ENCODE assay signal across 24 cellular contexts in the genomic region with DNA sequence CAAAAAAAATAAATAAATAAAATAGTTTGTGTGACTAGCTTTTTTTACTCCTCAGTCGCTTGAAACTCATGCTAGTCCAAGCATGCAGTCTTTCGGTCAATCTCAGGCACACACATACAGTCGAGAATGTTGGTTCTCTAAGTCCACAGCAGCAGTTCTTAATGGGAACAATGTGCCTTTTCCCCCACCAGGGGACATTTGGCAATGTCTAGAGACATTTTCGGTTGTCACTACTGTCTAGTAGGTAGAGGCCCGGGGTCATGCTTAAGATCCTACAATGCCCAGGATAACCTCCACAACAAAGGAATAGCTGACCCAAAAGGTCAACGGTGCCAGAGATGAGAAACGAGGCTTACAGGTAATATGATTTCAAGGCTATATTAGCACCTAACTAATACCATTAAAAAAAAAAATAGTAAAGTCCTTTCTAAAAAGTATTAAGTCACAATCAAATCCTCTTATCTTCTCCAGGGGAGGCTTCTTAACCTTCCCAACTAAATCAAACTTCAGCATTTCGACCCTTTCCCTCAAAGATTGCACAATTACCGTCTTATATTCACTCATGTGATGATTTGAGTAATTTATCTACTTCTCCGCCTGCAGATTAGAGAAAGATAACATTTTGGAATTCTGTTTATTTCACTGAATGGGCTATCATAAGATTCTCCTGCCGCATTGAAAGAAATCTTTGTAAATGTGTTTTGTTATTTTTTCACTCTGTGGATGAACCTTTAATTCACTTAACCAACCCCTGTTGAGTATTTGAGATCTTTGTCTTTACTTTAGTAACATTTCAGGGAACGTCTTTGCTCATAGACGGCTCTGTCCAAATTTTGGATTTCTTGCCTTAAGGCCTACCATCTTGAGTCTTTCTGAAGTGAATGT. TPM values are rescaled to one million over a fixed set of nuclear protein-coding genes. Genes with fewer than 3 reads are reported as not detected.
DNase-seq lines count a peak whose midpoint lies in the region; ATAC-seq, FAIRE-seq and TF ChIP-seq lines count a peak whose summit lies in the region.
"Had no signal": no experiment of that assay in that cellular context is flagged by ENCODE, and none has a peak within 500 bp of the region (broad histone marks: within the 10 kb centered on the region; RNA-seq: fewer than 3 reads in every experiment).

No MANE protein-coding gene starts in this region.

- H3K4me1 ChIP-seq in HCT116 (ENCODE audit: control insufficient read depth in 1 of 2, insufficient read depth in 2 of 2, low read length in 2 of 2) (no peaks in the 10 kb centered on the region), H1 (replicated peaks in 1 of 4; ENCODE audit: control insufficient read depth in 3 of 4, insufficient read depth in 4 of 4, low read length in 3 of 4) (peaks cover 4 to 6% (median 5%) of the 10 kb centered on the region in 4 experiments; a peak in 6 of 7 replicates)
- H3K4me1 ChIP-seq in naive thymus-derived CD4-positive, alpha-beta T cell (ENCODE audit: control insufficient read depth in 2 of 2, insufficient read depth in 2 of 2, low read length in 2 of 2): no peaks in the 10 kb centered on the region
- H3K4me1 ChIP-seq: foreskin keratinocyte, upper lobe of left lung had no signal

- H3K4me3 ChIP-seq in HCT116 (replicated peaks in 1 of 2; ENCODE audit: low read depth in 1 of 2, low read length in 2 of 2) (no peak overlapping the region), H1 (ENCODE audit: extremely low read depth in 1 of 4, insufficient read depth in 2 of 4, low read depth in 3 of 4, low read length in 4 of 4) (no peak overlapping the region), coronary artery (no peak overlapping the region)
- H3K4me3 ChIP-seq in naive thymus-derived CD4-positive, alpha-beta T cell (ENCODE audit: low read length): no peak overlapping the region
- H3K4me3 ChIP-seq: skin epidermis, upper lobe of left lung had no signal

- H2BK120ac ChIP-seq in H1 (replicated peaks; ENCODE audit: low read depth, low read length): peak overlapping the region; percentile 24

- H3K79me1 ChIP-seq in H1 (ENCODE audit: low read depth, low read length): no peaks in the 10 kb centered on the region

- H4K8ac ChIP-seq in H1 (ENCODE audit: extremely low read depth, insufficient read depth, low read length): no peak overlapping the region

- no peaks in the 10 kb centered on the region for H3K4me1 Mint-ChIP-seq in osteocyte (ENCODE audit: unreplicated experiment)
- H3K4me1 Mint-ChIP-seq in naive thymus-derived CD4-positive, alpha-beta T cell: peaks cover 0 to 1% (median 0%) of the 10 kb centered on the region in 7 donors
- H3K4me1 Mint-ChIP-seq: activated naive CD8-positive, alpha-beta T cell treated with anti-CD3 and anti-CD28 coated beads, Interleukin-2, amount 50 U/mL, for 24 hours; nephron; stimulated activated naive CD8-positive, alpha-beta T cell treated with anti-CD3 and anti-CD28 coated beads, Interleukin-15, amount 100 ng/mL, for 72 hours had no signal

- no peak overlapping the region for H3K18ac ChIP-seq in H1 (ENCODE audit: extremely low read depth, low read length)

- no peak for TF ChIP-seq RAD21 in HCT116 (IDR thresholded peaks at IDR 0.05; ENCODE audit: low read depth)
- peak in 1 of 2 experiments; percentile 27; a peak in 2 of 4 replicates for TF ChIP-seq RAD21 in H1 (IDR thresholded peaks at IDR 0.05 in 1 of 2, conservative IDR thresholded peaks at IDR 0.05 in 1 of 2; ENCODE audit: low read depth in 2 of 2, low read length in 2 of 2)

- H3K14ac ChIP-seq in H1 (ENCODE audit: insufficient read length): no peak overlapping the region

- TF ChIP-seq CTCF in HCT116 (IDR thresholded peaks at IDR 0.05 in 2 of 3, conservative IDR thresholded peaks at IDR 0.05 in 1 of 3; ENCODE audit: borderline replicate concordance in 1 of 3, insufficient read depth in 1 of 3, low read depth in 2 of 3, low read length in 2 of 3) (peak in 2 of 3 experiments; percentile 23 to 33; a peak in 2 of 6 replicates), H1 (IDR thresholded peaks at IDR 0.05; ENCODE audit: control extremely low read depth in 1 of 3, insufficient read depth in 1 of 3, low read depth in 1 of 3, low read length in 3 of 3) (peak in 2 of 3 experiments; percentile 14 to 39; a peak in 2 of 4 replicates), osteocyte (IDR thresholded peaks at IDR 0.05) (peak; percentile 7), coronary artery (IDR thresholded peaks at IDR 0.05) (no peak)

- POLR2A ChIA-PET in HCT116 (lab: Charles Lee): no interaction called here
- POLR2A ChIA-PET in H1 (lab: Charles Lee; ENCODE audit: partially characterized antibody): interaction anchor here (0.8 to 2.4 kb wide), 5 partner anchors 8 to 167 kb away, joined by 3 to 11 read pairs (median 3); a partner anchor contains a TSS
- POLR2A ChIA-PET in naive thymus-derived CD4-positive, alpha-beta T cell (lab: Charles Lee): no interaction called here

- H3K27me3 ChIP-seq in HCT116 (ENCODE audit: insufficient read depth, low read length) (no peaks in the 10 kb centered on the region), H1 (replicated peaks in 1 of 4; ENCODE audit: control insufficient read depth in 3 of 4, extremely low read depth in 1 of 4, insufficient read depth in 3 of 4, low read length in 3 of 4) (no peaks in the 10 kb centered on the region)
- H3K27me3 ChIP-seq in naive thymus-derived CD4-positive, alpha-beta T cell (ENCODE audit: control insufficient read depth in 2 of 2, insufficient read depth in 2 of 2, low read length in 2 of 2): no peaks in the 10 kb centered on the region
- H3K27me3 ChIP-seq: upper lobe of left lung had no signal

- H3K36me3 ChIP-seq in HCT116 (ENCODE audit: control insufficient read depth in 1 of 2, insufficient read depth in 2 of 2, low read length in 2 of 2) (no peaks in the 10 kb centered on the region), H1 (ENCODE audit: control insufficient read depth in 2 of 4, insufficient read depth in 4 of 4, low read length in 3 of 4) (no peaks in the 10 kb centered on the region)
- H3K36me3 ChIP-seq in naive thymus-derived CD4-positive, alpha-beta T cell (ENCODE audit: control insufficient read depth in 2 of 3, insufficient read depth in 3 of 3, low read length in 3 of 3): no peaks in the 10 kb centered on the region
- H3K36me3 ChIP-seq: upper lobe of left lung had no signal

- H3K4ac ChIP-seq in H1 (replicated peaks; ENCODE audit: insufficient read length, low read depth, low read length): no peak overlapping the region

- H3K9ac ChIP-seq in HCT116 (ENCODE audit: low read length) (no peak overlapping the region), H1 (replicated peaks in 1 of 4; ENCODE audit: extremely low read depth in 1 of 4, low read depth in 3 of 4, low read length in 3 of 4) (no peak overlapping the region)

- no peaks in the 10 kb centered on the region for H3K36me3 Mint-ChIP-seq in osteocyte (ENCODE audit: unreplicated experiment)
- no peaks in the 10 kb centered on the region for H3K36me3 Mint-ChIP-seq in naive thymus-derived CD4-positive, alpha-beta T cell
- H3K36me3 Mint-ChIP-seq: brain had no signal

- H3K9me3 ChIP-seq in HCT116 (ENCODE audit: control insufficient read depth in 1 of 2, insufficient read depth in 1 of 2, low read depth in 1 of 2, low read length in 2 of 2) (no peaks in the 10 kb centered on the region), H1 (ENCODE audit: insufficient read depth in 2 of 2, low read depth in 1 of 2, low read length in 1 of 2) (no peaks in the 10 kb centered on the region)
- no peaks in the 10 kb centered on the region for H3K9me3 ChIP-seq in naive thymus-derived CD4-positive, alpha-beta T cell (ENCODE audit: control insufficient read depth in 2 of 3, low read length in 3 of 3)
- H3K9me3 ChIP-seq: upper lobe of left lung had no signal

- no peak overlapping the region for H3K4me3 Mint-ChIP-seq in osteocyte (ENCODE audit: unreplicated experiment)
- no peak overlapping the region for H3K4me3 Mint-ChIP-seq in naive thymus-derived CD4-positive, alpha-beta T cell
- H3K4me3 Mint-ChIP-seq: activated naive CD8-positive, alpha-beta T cell treated with anti-CD3 and anti-CD28 coated beads, Interleukin-2, amount 50 U/mL, for 24 hours; brain; nephron; stimulated activated naive CD8-positive, alpha-beta T cell treated with anti-CD3 and anti-CD28 coated beads, Interleukin-15, amount 100 ng/mL, for 72 hours; T-helper 1 cell treated with Interleukin-12 subunit alpha and Interleukin-12 subunit beta and Interleukin-4 antibody, amounts not matched to agents 30 μg/mL and 1 μg/mL, for 36 hours had no signal

- no peak overlapping the region for H2BK15ac ChIP-seq in H1 (ENCODE audit: low read length)

- CTCF ChIA-PET in HCT116 (lab: Charles Lee): interaction anchor here (1.0 kb wide), 1 partner anchor 13 kb away, joined by 3 read pairs; no protein-coding TSS in a partner anchor
- CTCF ChIA-PET in H1 (lab: Charles Lee; ENCODE audit: partially characterized antibody): interaction anchor here (0.9 to 2.8 kb wide), 3 partner anchors 93 to 251 kb away, joined by 3 to 7 read pairs (median 3); no protein-coding TSS in a partner anchor
- CTCF ChIA-PET in naive thymus-derived CD4-positive, alpha-beta T cell (lab: Charles Lee): no interaction called here

- no peak overlapping the region for H3K27ac ChIP-seq in HCT116 (ENCODE audit: low read depth, low read length)
- no peak overlapping the region for H3K27ac ChIP-seq in H1 (ENCODE audit: low read depth, low read length)
- H3K27ac ChIP-seq in naive thymus-derived CD4-positive, alpha-beta T cell (ENCODE audit: low read depth, low read length): no peak overlapping the region
- no peak overlapping the region for H3K27ac ChIP-seq in coronary artery
- H3K27ac ChIP-seq: foreskin keratinocyte, skin epidermis, upper lobe of left lung had no signal

- no peak overlapping the region for H3K23ac ChIP-seq in H1 (ENCODE audit: insufficient read length)

- no peak for TF ChIP-seq POLR2A in HCT116 (IDR thresholded peaks at IDR 0.05; ENCODE audit: borderline replicate concordance, extremely low read depth, insufficient read depth, insufficient read length)
- TF ChIP-seq POLR2A in H1 (IDR thresholded peaks at IDR 0.05; ENCODE audit: control extremely low read depth in 1 of 2, low read depth in 2 of 2, low read length in 2 of 2): no peak

- H4K20me1 ChIP-seq in HCT116 (ENCODE audit: insufficient read depth) (no peaks in the 10 kb centered on the region), H1 (replicated peaks in 1 of 2; ENCODE audit: control insufficient read depth in 1 of 2, insufficient read depth in 2 of 2, low read length in 2 of 2) (no peaks in the 10 kb centered on the region)

- no peak for TF ChIP-seq EP300 in H1 (IDR thresholded peaks at IDR 0.05; ENCODE audit: borderline replicate concordance in 1 of 2, low read depth in 2 of 2, low read length in 2 of 2)

- intact Hi-C loops in HCT116 (cut with micrococcal nuclease): no loop called here
- intact Hi-C loops in naive thymus-derived CD4-positive, alpha-beta T cell (cut with micrococcal nuclease): no loop called here

- no peak for DNase-seq in HCT116 (ENCODE audit: low read depth, low spot score)
- peak; percentile 65 for DNase-seq in NCI-H82 treated with DMSO at 0.1 percent for 48 hours (lab: John Stamatoyannopoulos, UW; ENCODE audit: unreplicated experiment)
- no peak for DNase-seq in H1 (ENCODE audit: low read depth in 1 of 2, low spot score in 2 of 2)
- DNase-seq in osteocyte (ENCODE audit: extremely low spot score, unreplicated experiment): no peak
- DNase-seq in SKM-1 treated with dmso at 0.1 percent for 144 hours (lab: John Stamatoyannopoulos, UW; ENCODE audit: unreplicated experiment): no peak
- no peak for DNase-seq in naive thymus-derived CD4-positive, alpha-beta T cell
- no peak for DNase-seq in G401 (ENCODE audit: low spot score)
- DNase-seq in coronary artery (ENCODE audit: low spot score): no peak
- DNase-seq: activated CD8-positive, alpha-beta memory T cell treated with anti-CD3 and anti-CD28 coated beads, Interleukin-2, amount 50 U/mL, for 48 hours; activated effector memory CD4-positive, alpha-beta T cell treated with Interleukin-2 at 50 U/mL for 16 hours; activated naive CD8-positive, alpha-beta T cell treated with anti-CD3 and anti-CD28 coated beads, Interleukin-2, amount 50 U/mL, for 24 hours; DND-41; left cardiac atrium; NCI-H1417 treated with DMSO at 0.1 percent for 48 hours; NCI-H524 treated with DMSO at 0.1 percent for 48 hours; SIG-M5; stimulated activated naive CD8-positive, alpha-beta T cell treated with anti-CD3 and anti-CD28 coated beads, Interleukin-15, amount 100 ng/mL, for 72 hours; upper lobe of left lung had no signal

- H3K4me2 ChIP-seq in HCT116 (ENCODE audit: low read length) (no peak overlapping the region), H1 (ENCODE audit: insufficient read depth in 1 of 2, low read depth in 2 of 2, low read length in 2 of 2) (no peak overlapping the region; a peak in 1 of 4 replicates)

- H4K91ac ChIP-seq in H1 (replicated peaks; ENCODE audit: insufficient read length, low read length): no peak overlapping the region

- H3K79me2 ChIP-seq in HCT116 (ENCODE audit: insufficient read depth, low read length) (no peaks in the 10 kb centered on the region), H1 (ENCODE audit: control insufficient read depth in 1 of 2, insufficient read depth in 2 of 2, low read length in 2 of 2) (no peaks in the 10 kb centered on the region)

- no peak for FAIRE-seq in H1 (lab: Jason Lieb, UNC)
- FAIRE-seq: H54 had no signal

- peak overlapping the region; percentile 90 for H2BK20ac ChIP-seq in H1 (ENCODE audit: low read length)

- no peak overlapping the region for H4K5ac ChIP-seq in H1 (ENCODE audit: insufficient read length, low read depth, low read length)

- H3K9me2 ChIP-seq in HCT116 (ENCODE audit: insufficient read depth): no peaks in the 10 kb centered on the region

- in situ Hi-C loops in G401 (cut with HindIII; ENCODE audit: low sequenced_read_pairs): no loop called here

- H3K56ac ChIP-seq in H1 (replicated peaks; ENCODE audit: insufficient read length, low read depth, low read length): no peak overlapping the region

- H2BK12ac ChIP-seq in H1 (ENCODE audit: low read depth, low read length): no peak overlapping the region; the same call in 1 of the 2 replicates

- H3K9me3 Mint-ChIP-seq in osteocyte (ENCODE audit: unreplicated experiment): no peaks in the 10 kb centered on the region
- H3K9me3 Mint-ChIP-seq in naive thymus-derived CD4-positive, alpha-beta T cell: peaks cover 0 to 5% (median 0%) of the 10 kb centered on the region in 11 donors
- H3K9me3 Mint-ChIP-seq: activated naive CD8-positive, alpha-beta T cell treated with anti-CD3 and anti-CD28 coated beads, Interleukin-2, amount 50 U/mL, for 24 hours; nephron; stimulated activated naive CD8-positive, alpha-beta T cell treated with anti-CD3 and anti-CD28 coated beads, Interleukin-15, amount 100 ng/mL, for 72 hours; T-helper 1 cell treated with Interleukin-12 subunit alpha and Interleukin-12 subunit beta and Interleukin-4 antibody, amounts not matched to agents 30 μg/mL and 1 μg/mL, for 36 hours had no signal

- RAD21 ChIA-PET in HCT116 (lab: Charles Lee; ENCODE audit: low non-redundant PET in 1 of 2, low total read pairs in 2 of 2, uncharacterized antibody in 2 of 2, unreplicated experiment in 2 of 2): no interaction called here

- H3K27ac Mint-ChIP-seq in osteocyte (ENCODE audit: unreplicated experiment): no peak overlapping the region
- no peak overlapping the region for H3K27ac Mint-ChIP-seq in naive thymus-derived CD4-positive, alpha-beta T cell
- H3K27ac Mint-ChIP-seq: activated naive CD8-positive, alpha-beta T cell treated with anti-CD3 and anti-CD28 coated beads, Interleukin-2, amount 50 U/mL, for 24 hours; brain; nephron; stimulated activated naive CD8-positive, alpha-beta T cell treated with anti-CD3 and anti-CD28 coated beads, Interleukin-15, amount 100 ng/mL, for 72 hours; T-helper 1 cell treated with Interleukin-12 subunit alpha and Interleukin-12 subunit beta and Interleukin-4 antibody, amounts not matched to agents 30 μg/mL and 1 μg/mL, for 36 hours had no signal

- no peak overlapping the region for H2BK5ac ChIP-seq in H1 (ENCODE audit: low read depth, low read length)

- H2AFZ ChIP-seq in HCT116 (ENCODE audit: low read depth, low read length, poor library complexity, severe bottlenecking) (no peak overlapping the region), H1 (ENCODE audit: low read length) (no peak overlapping the region)

- peaks cover 5% of the 10 kb centered on the region for H3K27me3 Mint-ChIP-seq in osteocyte (ENCODE audit: unreplicated experiment)
- peaks cover 5 to 23% (median 13%) of the 10 kb centered on the region in 5 donors for H3K27me3 Mint-ChIP-seq in naive thymus-derived CD4-positive, alpha-beta T cell

- H2AK5ac ChIP-seq in H1 (ENCODE audit: low read depth, low read length): no peak overlapping the region

- 87% methylated on average over 13 of the region's 13 CpGs; no CpG with 5 or more reads in 1 of the 2 experiments for WGBS in H1 (ENCODE audit: extremely low coverage in 1 of 2, insufficient coverage in 1 of 2, insufficient read length in 1 of 2, insufficient replicate concordance in 2 of 2, low coverage in 1 of 2, low lambda C conversion rate in 2 of 2, missing lambda C conversion rate in 1 of 2), 2 experiments

- no peak for ATAC-seq in HCT116
- ATAC-seq in naive thymus-derived CD4-positive, alpha-beta T cell: no peak
- ATAC-seq: activated naive CD8-positive, alpha-beta T cell treated with anti-CD3 and anti-CD28 coated beads, Interleukin-2, amount 50 U/mL, for 24 hours; foreskin keratinocyte; left cardiac atrium; stimulated activated naive CD8-positive, alpha-beta T cell treated with anti-CD3 and anti-CD28 coated beads, Interleukin-15, amount 100 ng/mL, for 72 hours had no signal

- no peaks in the 10 kb centered on the region for H3K23me2 ChIP-seq in H1 (ENCODE audit: low read depth, low read length)

- no TSS peak for BruUV-seq in HCT116 (replicated peaks; lab: Mats Ljungman, UMichigan)

RNA-seq across cellular contexts. Expression of a gene that starts 8.1 kb away (rescaled TPM):
- total RNA-seq in HCT116 (2021; ENCODE audit: unreplicated experiment): 1.9 TPM
- 0.98 and 1.3 TPM in 2 replicates for polyA plus RNA-seq in HCT116 (2012)
- 231 and 235 TPM in 2 replicates for total RNA-seq in H1 (2021; fragmentation: NEBNext Ultra II Directional; extraction: Animal tissue kit (Norgen Biotek cat#: 25700))
- 108 and 112 TPM in 2 replicates for polyA plus RNA-seq in H1 (2011; rRNA removed)
- 112 TPM for polyA plus RNA-seq in H1 (2011; cell fraction: cytosol; rRNA removed)
- polyA plus RNA-seq in H1 (2011; cell fraction: nucleus; rRNA removed): 154 TPM
- polyA plus RNA-seq in H1 (2012, experiment 1 of 2): 110 to 133 TPM (median 122 TPM) in 4 replicates
- 27.8 TPM for polyA plus RNA-seq in H1 (2012, experiment 2 of 2)
- 105 TPM for polyA plus RNA-seq in H1 (2013, experiment 1 of 2)
- 96.6 TPM for polyA plus RNA-seq in H1 (2013, experiment 2 of 2)
- polyA minus RNA-seq in H1 (2011; rRNA and poly(A)+ RNA removed): 306 and 384 TPM in 2 replicates
- 215 TPM for polyA minus RNA-seq in H1 (2011; cell fraction: cytosol; rRNA and poly(A)+ RNA removed)
- polyA minus RNA-seq in H1 (2011; cell fraction: nucleus; rRNA and poly(A)+ RNA removed): 147 TPM
- 1.8 and 2.6 TPM in 2 replicates for total RNA-seq in osteocyte
- under 1 TPM in 3 of 5 experiments, not detected in 2; 0.15 to 0.32 (median 0.17) TPM for total RNA-seq in naive thymus-derived CD4-positive, alpha-beta T cell
- polyA plus RNA-seq in naive thymus-derived CD4-positive, alpha-beta T cell: not detected
- total RNA-seq in G401 (2014; rRNA removed; shearing (Covaris generic)): 48.8 and 55.8 TPM in 2 replicates

RNA-seq across cellular contexts. Expression of a gene that starts 42.2 kb away (rescaled TPM):
- total RNA-seq in HCT116 (2021; ENCODE audit: unreplicated experiment) (16.8 TPM), osteocyte (58.4 and 65.3 TPM in 2 replicates)
- 13.6 and 15.4 TPM in 2 replicates for polyA plus RNA-seq in HCT116 (2012)
- 6.4 and 7.7 TPM in 2 replicates for total RNA-seq in H1 (2021; fragmentation: NEBNext Ultra II Directional; extraction: Animal tissue kit (Norgen Biotek cat#: 25700))
- 4.6 and 5.0 TPM in 2 replicates for polyA plus RNA-seq in H1 (2011; rRNA removed)
- polyA plus RNA-seq in H1 (2011; cell fraction: cytosol; rRNA removed): 4.6 TPM
- polyA plus RNA-seq in H1 (2011; cell fraction: nucleus; rRNA removed): 6.1 TPM
- 5.0 to 6.7 TPM (median 5.6 TPM) in 4 replicates for polyA plus RNA-seq in H1 (2012, experiment 1 of 2)
- polyA plus RNA-seq in H1 (2012, experiment 2 of 2): 0.60 TPM
- 4.0 TPM for polyA plus RNA-seq in H1 (2013, experiment 1 of 2)
- 4.1 TPM for polyA plus RNA-seq in H1 (2013, experiment 2 of 2)
- polyA minus RNA-seq in H1 (2011; rRNA and poly(A)+ RNA removed): 14.9 and 20.6 TPM in 2 replicates
- 7.3 TPM for polyA minus RNA-seq in H1 (2011; cell fraction: cytosol; rRNA and poly(A)+ RNA removed)
- 8.1 TPM for polyA minus RNA-seq in H1 (2011; cell fraction: nucleus; rRNA and poly(A)+ RNA removed)
- 1 to 10 TPM in 2 of 5 experiments, under 1 TPM in 2, not detected in 1; 0.05 to 2.0 (median 0.83) TPM for total RNA-seq in naive thymus-derived CD4-positive, alpha-beta T cell
- polyA plus RNA-seq in naive thymus-derived CD4-positive, alpha-beta T cell: not detected
- total RNA-seq in G401 (2014; rRNA removed; shearing (Covaris generic)): 12.6 and 15.7 TPM in 2 replicates

Comparison
In these comparisons a context has a peak if more than half of its experiments do, and no peak if none do; other contexts are left out.
1. RNA of a gene that starts 8.1 kb away (total RNA-seq): 231 to 235 TPM in H1 and 48.8 to 55.8 TPM in G401; 1.8 to 2.6 TPM in osteocyte, 1.9 TPM in HCT116 (single experiment) and 0.15 to 0.32 TPM in naive thymus-derived CD4-positive, alpha-beta T cell; every median in the first group is over 10 times any median in the second.